ENCODE assay signal across 22 cellular contexts in the genomic region with DNA sequence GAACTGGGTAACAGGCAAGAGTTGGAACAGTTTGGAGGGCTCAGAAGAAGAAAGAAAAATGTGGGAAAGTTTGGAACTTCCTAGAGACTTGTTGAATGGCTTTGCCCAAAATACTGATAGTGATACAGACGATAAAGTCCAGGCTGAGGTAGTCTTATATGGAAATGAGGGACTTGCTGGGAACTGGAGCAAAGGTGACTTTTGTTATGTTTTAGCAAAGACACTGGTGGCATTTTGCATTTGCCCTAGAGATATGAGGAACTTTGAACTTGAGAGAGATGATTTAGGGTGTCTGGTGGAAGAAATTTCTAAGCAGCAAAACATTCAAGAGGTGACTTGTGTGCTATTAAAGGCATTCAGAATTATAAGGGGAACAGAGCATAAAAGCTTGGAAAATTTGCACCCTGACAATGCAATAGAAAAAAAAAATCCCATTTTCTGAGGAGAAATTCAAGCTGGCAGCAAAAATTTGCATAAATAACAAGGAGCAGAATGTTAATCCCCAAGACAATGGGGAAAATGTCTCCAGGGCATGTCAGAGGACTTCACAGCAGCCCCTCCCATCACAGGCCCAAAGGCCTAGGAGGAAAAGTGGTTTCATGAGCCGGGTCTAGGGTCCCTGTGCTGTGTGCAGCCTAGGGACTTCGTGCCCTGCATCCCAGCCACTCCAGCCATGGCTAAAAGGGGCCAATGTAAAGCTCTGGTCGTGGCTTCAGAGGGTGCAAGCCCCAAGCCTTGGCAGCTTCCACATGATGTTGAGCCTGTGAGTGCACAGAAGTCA. TPM values are rescaled to one million over a fixed set of nuclear protein-coding genes. Genes with fewer than 3 reads are reported as not detected.
"Had no signal": no experiment of that assay in that cellular context is flagged by ENCODE, and none has a peak within 500 bp of the region (broad histone marks: within the 10 kb centered on the region; RNA-seq: fewer than 3 reads in every experiment).

No MANE protein-coding gene starts in this region.

RNA-seq across cellular contexts. Expression of gene MT1E, which starts 3.7 kb away (rescaled TPM):
- total RNA-seq: mesothelial cell of epicardium had no signal
- polyA plus RNA-seq: neural cell had no signal

RNA-seq across cellular contexts. Expression of gene MT1M, which starts 10.6 kb away (rescaled TPM):
- total RNA-seq: mesothelial cell of epicardium, mononuclear cell, natural killer cell, progenitor cell of endocrine pancreas, smooth muscle cell had no signal
- polyA plus RNA-seq: mammary epithelial cell, neural cell had no signal

RNA-seq across cellular contexts. Expression of gene MT2A, which starts 13.5 kb away (rescaled TPM):
- polyA plus RNA-seq: neural cell had no signal

RNA-seq across cellular contexts. Expression of gene MT1A, which starts 16.6 kb away (rescaled TPM):
- total RNA-seq: kidney epithelial cell, mammary epithelial cell, mesothelial cell of epicardium, mononuclear cell, natural killer cell, progenitor cell of endocrine pancreas, skeletal muscle tissue, smooth muscle cell, urinary bladder had no signal
- polyA plus RNA-seq: neural cell, smooth muscle cell had no signal

RNA-seq across cellular contexts. Expression of gene MT1B, which starts 29.8 kb away (rescaled TPM):
- total RNA-seq: heart left ventricle, kidney epithelial cell, left ventricle myocardium superior, lower lobe of right lung, mammary epithelial cell, mesothelial cell of epicardium, mononuclear cell, natural killer cell, omental fat pad, ovary, progenitor cell of endocrine pancreas, pulmonary artery endothelial cell, renal cortical epithelial cell, skeletal muscle tissue, smooth muscle cell, testis, thyroid gland, transverse colon, upper lobe of left lung, urinary bladder, vagina had no signal
- polyA plus RNA-seq: heart left ventricle, mammary epithelial cell, neural cell, ovary, smooth muscle cell, urinary bladder had no signal
